In genomic region chr6:116059713-116060571, GRCh38 we compare ENCODE assay signal across 8 cellular contexts. TPM values are rescaled to one million over a fixed set of nuclear protein-coding genes. Genes with fewer than 3 reads are reported as not detected.
DNase-seq lines count a peak whose midpoint lies in the region; ATAC-seq and TF ChIP-seq lines count a peak whose summit lies in the region.

No MANE protein-coding gene starts in this region.

- no peaks in the 10 kb centered on the region for H3K36me3 Mint-ChIP-seq in activated CD4-positive, alpha-beta T cell treated with anti-CD3 and anti-CD28 coated beads, Interleukin-2, amount 10 ng/mL, durations not matched to agents 24 days and 14 days (ENCODE audit: low read depth)

- H3K4me1 ChIP-seq in SJCRH30: peaks cover 10% of the 10 kb centered on the region

- DNase-seq in SJCRH30 (peak; percentile 6 to 36), left colon (peak in 1 of 2 donors; percentile 40), NCI-H1930 (lab: John Stamatoyannopoulos, UW) (no peak), foreskin fibroblast (no peak), NCI-H524 treated with DMSO at 0.1 percent for 48 hours (lab: John Stamatoyannopoulos, UW) (no peak)
- no peak for DNase-seq in activated CD4-positive, alpha-beta T cell treated with anti-CD3 and anti-CD28 coated beads, Interleukin-2, amount 10 ng/mL, durations not matched to agents 24 days and 14 days

- peak overlapping the region; percentile 47 for H3K27ac ChIP-seq in SJCRH30

- H3K4me3 Mint-ChIP-seq in activated CD4-positive, alpha-beta T cell treated with anti-CD3 and anti-CD28 coated beads, Interleukin-2, amount 10 ng/mL, durations not matched to agents 24 days and 14 days: no peak overlapping the region

- no peak for TF ChIP-seq CTCF in foreskin fibroblast (IDR thresholded peaks at IDR 0.05; ENCODE audit: low read depth, low read length)

- H3K9me3 Mint-ChIP-seq in activated CD4-positive, alpha-beta T cell treated with anti-CD3 and anti-CD28 coated beads, Interleukin-2, amount 10 ng/mL, durations not matched to agents 24 days and 14 days: no peaks in the 10 kb centered on the region

- H3K4me1 Mint-ChIP-seq in activated CD4-positive, alpha-beta T cell treated with anti-CD3 and anti-CD28 coated beads, Interleukin-2, amount 10 ng/mL, durations not matched to agents 24 days and 14 days: no peaks in the 10 kb centered on the region

- intact Hi-C loops in left colon (cut with DNase I, micrococcal nuclease): no loop called here
- intact Hi-C loops in activated CD4-positive, alpha-beta T cell treated with anti-CD3 and anti-CD28 coated beads, Interleukin-2, amount 10 ng/mL, durations not matched to agents 24 days and 14 days (cut with micrococcal nuclease): no loop called here

- H3K36me3 ChIP-seq in SJCRH30: no peaks in the 10 kb centered on the region

- no peak overlapping the region for H3K27ac Mint-ChIP-seq in activated CD4-positive, alpha-beta T cell treated with anti-CD3 and anti-CD28 coated beads, Interleukin-2, amount 10 ng/mL, durations not matched to agents 24 days and 14 days

- H3K27me3 ChIP-seq in SJCRH30: no peaks in the 10 kb centered on the region

- peak; percentile 82 for ATAC-seq in GM18873 (IDR thresholded peaks at IDR 0.05; ENCODE audit: low FRiP score, unreplicated experiment)
- ATAC-seq in HG03039 (IDR thresholded peaks at IDR 0.05; ENCODE audit: unreplicated experiment): peak; percentile 55
- ATAC-seq in left colon: peak; percentile 60

- H3K27me3 Mint-ChIP-seq in activated CD4-positive, alpha-beta T cell treated with anti-CD3 and anti-CD28 coated beads, Interleukin-2, amount 10 ng/mL, durations not matched to agents 24 days and 14 days: peaks cover 2% of the 10 kb centered on the region

- H3K9me3 ChIP-seq in SJCRH30 (replicated peaks): no peaks in the 10 kb centered on the region

- H3K4me3 ChIP-seq in SJCRH30 (peak overlapping the region; percentile 56), foreskin fibroblast (ENCODE audit: low read depth in 1 of 2, low read length in 2 of 2) (peak overlapping the region in 1 of 2 donors; percentile 2)

RNA-seq across cellular contexts. Expression of gene FRK, which starts 0.7 kb away (rescaled TPM):
- 1.4 and 2.0 TPM in 2 replicates for total RNA-seq in SJCRH30 (2014; rRNA removed; shearing (Covaris generic))
- 10 to 100 TPM; 22.6 to 27.6 TPM for total RNA-seq in left colon
- total RNA-seq in activated CD4-positive, alpha-beta T cell treated with anti-CD3 and anti-CD28 coated beads, Interleukin-2, amount 10 ng/mL, durations not matched to agents 24 days and 14 days: not detected in 2 replicates

RNA-seq across cellular contexts. Expression of gene NT5DC1, which starts 40.7 kb away (rescaled TPM):
- 14.0 and 15.4 TPM in 2 replicates for total RNA-seq in SJCRH30 (2014; rRNA removed; shearing (Covaris generic))
- total RNA-seq in left colon: 10 to 100 TPM; 43.7 to 45.2 TPM
- total RNA-seq in activated CD4-positive, alpha-beta T cell treated with anti-CD3 and anti-CD28 coated beads, Interleukin-2, amount 10 ng/mL, durations not matched to agents 24 days and 14 days: 38.1 and 38.9 TPM in 2 replicates

Comparison
In these comparisons a context has a peak if more than half of its experiments do, and no peak if none do; other contexts are left out.
1. DNase-seq: peak in SJCRH30 (2 of 2); none in NCI-H1930 (0 of 2), foreskin fibroblast (0 of 2), NCI-H524 treated with DMSO at 0.1 percent for 48 hours (single experiment) and activated CD4-positive, alpha-beta T cell treated with anti-CD3 and anti-CD28 coated beads, Interleukin-2, amount 10 ng/mL, durations not matched to agents 24 days and 14 days (single experiment).
2. Peak in every context shown above with its lines, with median percentiles within 50 percentile points of each other: ATAC-seq.